In the genomic region with DNA sequence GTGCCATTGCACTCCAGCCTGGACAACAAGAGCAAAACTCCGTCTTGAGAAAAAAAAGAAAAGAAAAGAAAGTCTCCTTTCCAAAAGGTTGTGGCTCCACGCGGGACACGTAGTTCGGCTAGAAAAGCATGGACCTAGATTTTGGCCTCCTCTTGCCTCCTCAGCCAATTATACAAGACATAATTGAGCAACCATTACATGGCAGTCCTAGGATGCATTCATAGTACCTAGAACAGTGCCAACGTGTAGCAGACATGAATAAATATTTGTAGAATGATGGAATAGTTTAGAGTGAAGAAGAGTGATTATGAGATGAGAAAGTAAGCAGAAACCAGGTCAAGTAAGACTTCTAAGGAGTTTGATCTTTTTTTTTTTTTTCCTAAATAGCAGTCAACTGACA, we compare ENCODE assay signal across 1 cellular context.
TF ChIP-seq lines count a peak whose summit lies in the region.

No MANE protein-coding gene starts in this region.

TF ChIP-seq in GM12878, 131 proteins besides CTCF, POLR2A, EP300 and RAD21 (continued from another document):
- TF ChIP-seq, protein P1, sequence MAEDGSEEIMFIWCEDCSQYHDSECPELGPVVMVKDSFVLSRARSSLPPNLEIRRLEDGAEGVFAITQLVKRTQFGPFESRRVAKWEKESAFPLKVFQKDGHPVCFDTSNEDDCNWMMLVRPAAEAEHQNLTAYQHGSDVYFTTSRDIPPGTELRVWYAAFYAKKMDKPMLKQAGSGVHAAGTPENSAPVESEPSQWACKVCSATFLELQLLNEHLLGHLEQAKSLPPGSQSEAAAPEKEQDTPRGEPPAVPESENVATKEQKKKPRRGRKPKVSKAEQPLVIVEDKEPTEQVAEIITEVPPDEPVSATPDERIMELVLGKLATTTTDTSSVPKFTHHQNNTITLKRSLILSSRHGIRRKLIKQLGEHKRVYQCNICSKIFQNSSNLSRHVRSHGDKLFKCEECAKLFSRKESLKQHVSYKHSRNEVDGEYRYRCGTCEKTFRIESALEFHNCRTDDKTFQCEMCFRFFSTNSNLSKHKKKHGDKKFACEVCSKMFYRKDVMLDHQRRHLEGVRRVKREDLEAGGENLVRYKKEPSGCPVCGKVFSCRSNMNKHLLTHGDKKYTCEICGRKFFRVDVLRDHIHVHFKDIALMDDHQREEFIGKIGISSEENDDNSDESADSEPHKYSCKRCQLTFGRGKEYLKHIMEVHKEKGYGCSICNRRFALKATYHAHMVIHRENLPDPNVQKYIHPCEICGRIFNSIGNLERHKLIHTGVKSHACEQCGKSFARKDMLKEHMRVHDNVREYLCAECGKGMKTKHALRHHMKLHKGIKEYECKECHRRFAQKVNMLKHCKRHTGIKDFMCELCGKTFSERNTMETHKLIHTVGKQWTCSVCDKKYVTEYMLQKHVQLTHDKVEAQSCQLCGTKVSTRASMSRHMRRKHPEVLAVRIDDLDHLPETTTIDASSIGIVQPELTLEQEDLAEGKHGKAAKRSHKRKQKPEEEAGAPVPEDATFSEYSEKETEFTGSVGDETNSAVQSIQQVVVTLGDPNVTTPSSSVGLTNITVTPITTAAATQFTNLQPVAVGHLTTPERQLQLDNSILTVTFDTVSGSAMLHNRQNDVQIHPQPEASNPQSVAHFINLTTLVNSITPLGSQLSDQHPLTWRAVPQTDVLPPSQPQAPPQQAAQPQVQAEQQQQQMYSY (CRISPR knock-in tag; IDR thresholded peaks at IDR 0.05) = no peak
- TF ChIP-seq, protein P2, sequence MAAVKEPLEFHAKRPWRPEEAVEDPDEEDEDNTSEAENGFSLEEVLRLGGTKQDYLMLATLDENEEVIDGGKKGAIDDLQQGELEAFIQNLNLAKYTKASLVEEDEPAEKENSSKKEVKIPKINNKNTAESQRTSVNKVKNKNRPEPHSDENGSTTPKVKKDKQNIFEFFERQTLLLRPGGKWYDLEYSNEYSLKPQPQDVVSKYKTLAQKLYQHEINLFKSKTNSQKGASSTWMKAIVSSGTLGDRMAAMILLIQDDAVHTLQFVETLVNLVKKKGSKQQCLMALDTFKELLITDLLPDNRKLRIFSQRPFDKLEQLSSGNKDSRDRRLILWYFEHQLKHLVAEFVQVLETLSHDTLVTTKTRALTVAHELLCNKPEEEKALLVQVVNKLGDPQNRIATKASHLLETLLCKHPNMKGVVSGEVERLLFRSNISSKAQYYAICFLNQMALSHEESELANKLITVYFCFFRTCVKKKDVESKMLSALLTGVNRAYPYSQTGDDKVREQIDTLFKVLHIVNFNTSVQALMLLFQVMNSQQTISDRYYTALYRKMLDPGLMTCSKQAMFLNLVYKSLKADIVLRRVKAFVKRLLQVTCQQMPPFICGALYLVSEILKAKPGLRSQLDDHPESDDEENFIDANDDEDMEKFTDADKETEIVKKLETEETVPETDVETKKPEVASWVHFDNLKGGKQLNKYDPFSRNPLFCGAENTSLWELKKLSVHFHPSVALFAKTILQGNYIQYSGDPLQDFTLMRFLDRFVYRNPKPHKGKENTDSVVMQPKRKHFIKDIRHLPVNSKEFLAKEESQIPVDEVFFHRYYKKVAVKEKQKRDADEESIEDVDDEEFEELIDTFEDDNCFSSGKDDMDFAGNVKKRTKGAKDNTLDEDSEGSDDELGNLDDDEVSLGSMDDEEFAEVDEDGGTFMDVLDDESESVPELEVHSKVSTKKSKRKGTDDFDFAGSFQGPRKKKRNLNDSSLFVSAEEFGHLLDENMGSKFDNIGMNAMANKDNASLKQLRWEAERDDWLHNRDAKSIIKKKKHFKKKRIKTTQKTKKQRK (IDR thresholded peaks at IDR 0.05; ENCODE audit: low read depth, low read length) = no peak
- TF ChIP-seq CBX5 (IDR thresholded peaks at IDR 0.05; ENCODE audit: low read depth) = no peak
- TF ChIP-seq SMAD1 (IDR thresholded peaks at IDR 0.05; ENCODE audit: low read depth, partially characterized antibody) = no peak
- no peak for TF ChIP-seq ZZZ3 (IDR thresholded peaks at IDR 0.05; ENCODE audit: control insufficient read depth, insufficient read length, low read depth)
- TF ChIP-seq, protein P3, sequence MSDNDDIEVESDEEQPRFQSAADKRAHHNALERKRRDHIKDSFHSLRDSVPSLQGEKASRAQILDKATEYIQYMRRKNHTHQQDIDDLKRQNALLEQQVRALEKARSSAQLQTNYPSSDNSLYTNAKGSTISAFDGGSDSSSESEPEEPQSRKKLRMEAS (IDR thresholded peaks at IDR 0.05; ENCODE audit: low read depth, low read length) = no peak
- TF ChIP-seq, protein P4, sequence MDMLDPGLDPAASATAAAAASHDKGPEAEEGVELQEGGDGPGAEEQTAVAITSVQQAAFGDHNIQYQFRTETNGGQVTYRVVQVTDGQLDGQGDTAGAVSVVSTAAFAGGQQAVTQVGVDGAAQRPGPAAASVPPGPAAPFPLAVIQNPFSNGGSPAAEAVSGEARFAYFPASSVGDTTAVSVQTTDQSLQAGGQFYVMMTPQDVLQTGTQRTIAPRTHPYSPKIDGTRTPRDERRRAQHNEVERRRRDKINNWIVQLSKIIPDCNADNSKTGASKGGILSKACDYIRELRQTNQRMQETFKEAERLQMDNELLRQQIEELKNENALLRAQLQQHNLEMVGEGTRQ (IDR thresholded peaks at IDR 0.05; ENCODE audit: borderline replicate concordance, low read depth, low read length) = no peak
- no peak for TF ChIP-seq RELA (IDR thresholded peaks at IDR 0.05; ENCODE audit: borderline replicate concordance, partially characterized antibody)
- no peak for TF ChIP-seq TCF3 (IDR thresholded peaks at IDR 0.05; ENCODE audit: borderline replicate concordance, insufficient read depth, low read depth, low read length)
- TF ChIP-seq NBN (IDR thresholded peaks at IDR 0.05) = no peak
